18 cellular contexts compared by ENCODE assay signal in genomic region chr10:23402856-23403255, GRCh38. TPM values are rescaled to one million over a fixed set of nuclear protein-coding genes. Genes with fewer than 3 reads are reported as not detected.
DNase-seq lines count a peak whose midpoint lies in the region; ATAC-seq, FAIRE-seq and TF ChIP-seq lines count a peak whose summit lies in the region.
"Had no signal": no experiment of that assay in that cellular context is flagged by ENCODE, and none has a peak within 500 bp of the region (broad histone marks: within the 10 kb centered on the region; RNA-seq: fewer than 3 reads in every experiment).

No MANE protein-coding gene starts in this region.

- FAIRE-seq in GM12892 (lab: Jason Lieb, UNC) = peak; percentile 30
- FAIRE-seq: HepG2, HTR-8/SVneo had no signal

- intact Hi-C loops in heart left ventricle (cut with DNase I) (loop anchor here in 2 of 10 donors (2.0 to 5.0 kb wide), 3 partner anchors 36 to 61 kb away; partner anchors contain the start of genes C10orf67 (in 1 of the 2) and OTUD1 (in 1 of the 2)), left cardiac atrium (cut with DNase I) (no loop called here), gastrocnemius medialis (cut with DNase I; ENCODE audit: low total_unique reads) (loop anchor here (10.0 kb wide), 1 partner anchor 848 kb away; no protein-coding TSS in a partner anchor)

- H3K27me3 ChIP-seq in heart left ventricle (no peaks in the 10 kb centered on the region), SJCRH30 (no peaks in the 10 kb centered on the region), gastrocnemius medialis (no peaks in the 10 kb centered on the region)

- 31 to 41% (median 36%) methylated on average over 2 of the region's 2 CpGs for WGBS in heart left ventricle, 4 donors

- no peaks in the 10 kb centered on the region for H3K36me3 ChIP-seq in heart left ventricle
- H3K36me3 ChIP-seq in SJCRH30 = no peaks in the 10 kb centered on the region
- H3K36me3 ChIP-seq in gastrocnemius medialis = no peaks in the 10 kb centered on the region
- H3K36me3 ChIP-seq: HAP-1 had no signal

- ATAC-seq in heart left ventricle (no peak), left cardiac atrium (no peak), gastrocnemius medialis (peak in 1 of 2 donors; percentile 16)
- ATAC-seq: CD8-positive, alpha-beta T cell; HepG2 had no signal

- TF ChIP-seq CTCF in heart left ventricle (IDR thresholded peaks at IDR 0.05) (no peak), gastrocnemius medialis (IDR thresholded peaks at IDR 0.05 in 4 of 5, conservative IDR thresholded peaks at IDR 0.05 in 1 of 5) (no peak)

- H3K4me3 ChIP-seq in heart left ventricle (no peak overlapping the region), SJCRH30 (no peak overlapping the region), gastrocnemius medialis (no peak overlapping the region)
- H3K4me3 ChIP-seq: GM23248, HAP-1 had no signal

- H3K27ac ChIP-seq in heart left ventricle (peak overlapping the region; percentile 20 to 86 (median 66)), SJCRH30 (peak overlapping the region; percentile 36), gastrocnemius medialis (peak overlapping the region; percentile 74 to 86 (median 82))
- H3K27ac ChIP-seq: 22Rv1, GM23248 had no signal

- TF ChIP-seq POLR2A in heart left ventricle (IDR thresholded peaks at IDR 0.05) = no peak
- no peak for TF ChIP-seq POLR2A in GM12892 (IDR thresholded peaks at IDR 0.05; ENCODE audit: low read depth, low read length)
- TF ChIP-seq POLR2A in gastrocnemius medialis (IDR thresholded peaks at IDR 0.05) = no peak

- in situ Hi-C loops in gastrocnemius medialis (cut with MboI; ENCODE audit: low sequenced_read_pairs in 4 of 4) = no loop called here

- DNase-seq in heart left ventricle (peak in 1 of 5 donors; percentile 34), left cardiac atrium (no peak), GM12892 (ENCODE audit: insufficient read length) (no peak), SJCRH30 (peak; percentile 58 to 73), gastrocnemius medialis (peak; percentile 19 to 25), NCI-H2171 (lab: John Stamatoyannopoulos, UW) (no peak), GF-D8 (lab: John Stamatoyannopoulos, UW) (no peak), T1000 (lab: John Stamatoyannopoulos, UW) (no peak)
- DNase-seq: CD8-positive, alpha-beta T cell; COR-L47; DND-41; GDM1; GM23248 had no signal

- H3K4me1 ChIP-seq in heart left ventricle (peaks cover 0 to 31% (median 6%) of the 10 kb centered on the region in 12 donors), SJCRH30 (peaks cover 42% of the 10 kb centered on the region), gastrocnemius medialis (peaks cover 26 to 37% of the 10 kb centered on the region in 2 donors)
- H3K4me1 ChIP-seq: HAP-1 had no signal

- H3K9me3 ChIP-seq in heart left ventricle (no peaks in the 10 kb centered on the region), SJCRH30 (replicated peaks) (no peaks in the 10 kb centered on the region), gastrocnemius medialis (no peaks in the 10 kb centered on the region)
- H3K9me3 ChIP-seq: HAP-1 had no signal

RNA-seq across cellular contexts. Expression of gene OTUD1, which starts 36.0 kb away (rescaled TPM):
- total RNA-seq in heart left ventricle (10 to 100 TPM in 8 of 9 donors, 1 to 10 TPM in 1; 8.7 to 48.3 (median 19.7) TPM), left cardiac atrium (10 to 100 TPM; 14.0 to 14.4 TPM), gastrocnemius medialis (10 to 100 TPM in 1 of 4 donors, 1 to 10 TPM in 3; 5.3 to 16.9 (median 7.7) TPM)
- 10 to 100 TPM; 16.7 to 60.9 TPM for polyA plus RNA-seq in heart left ventricle
- polyA plus RNA-seq in GM12892 (2012; ENCODE audit: missing spikeins) = 2.2 TPM
- total RNA-seq in SJCRH30 (2014; rRNA removed; shearing (Covaris generic)) = 10.4 and 11.8 TPM in 2 replicates

RNA-seq across cellular contexts. Expression of gene C10orf67, which starts 58.3 kb away (rescaled TPM):
- total RNA-seq in heart left ventricle (under 1 TPM; 0.12 to 0.75 (median 0.43) TPM), left cardiac atrium (under 1 TPM; 0.10 to 0.27 TPM), gastrocnemius medialis (under 1 TPM in 1 of 4 donors, not detected in 3; 0.09 TPM)
- polyA plus RNA-seq in heart left ventricle = under 1 TPM; 0.27 to 1.00 TPM
- polyA plus RNA-seq in GM12892 (2012; ENCODE audit: missing spikeins) = not detected
- 0.15 and 0.16 TPM in 2 replicates for total RNA-seq in SJCRH30 (2014; rRNA removed; shearing (Covaris generic))
- total RNA-seq: CD8-positive, alpha-beta T cell; HepG2 had no signal
- polyA plus RNA-seq: CD14-positive monocyte, HepG2 had no signal

Comparison
In these comparisons a context has a peak if more than half of its experiments do, and no peak if none do; other contexts are left out.
1. DNase-seq: peak in SJCRH30 (2 of 2) and gastrocnemius medialis (2 of 2); none in left cardiac atrium (single experiment), GM12892 (single experiment), NCI-H2171 (single experiment), GF-D8 (single experiment) and T1000 (single experiment).
2. Peak in every context shown above with its lines, with median percentiles within 50 percentile points of each other: H3K27ac ChIP-seq.